ENCODE assay signal across 30 cellular contexts in genomic region chr17:7798839-7799238, GRCh38. TPM values are rescaled to one million over a fixed set of nuclear protein-coding genes. Genes with fewer than 3 reads are reported as not detected.
A peak's percentile ranks its signal among the peaks of the same experiment; 100 is the strongest.
DNase-seq lines count a peak whose midpoint lies in the region; ATAC-seq, FAIRE-seq and TF ChIP-seq lines count a peak whose summit lies in the region.
"Had no signal": no experiment of that assay in that cellular context is flagged by ENCODE, and none has a peak within 500 bp of the region (broad histone marks: within the 10 kb centered on the region; RNA-seq: fewer than 3 reads in every experiment).

No MANE protein-coding gene starts in this region.

- FAIRE-seq in kidney (lab: Jason Lieb, UNC) = no peak
- FAIRE-seq: A549, GM12878, GM12892, GM18507 had no signal

- H2AFZ ChIP-seq in neuronal stem cell (ENCODE audit: low read length) = no peak overlapping the region

- H3K4me3 ChIP-seq in kidney (ENCODE audit: low read length in 2 of 2) = no peak overlapping the region
- H3K4me3 ChIP-seq in neuronal stem cell (ENCODE audit: low read length in 2 of 2) = no peak overlapping the region
- no peak overlapping the region for H3K4me3 ChIP-seq in BE2C (ENCODE audit: low read depth, low read length)
- H3K4me3 ChIP-seq: A549, BLaER1, GM12878 had no signal

- H3K27ac Mint-ChIP-seq in stimulated activated memory B cell treated with anti-CD40 and anti-IgM and Interleukin-4, amounts not matched to agents 10 μg/mL and 1 μg/mL and 100 μg/mL, for 72 hours = no peak overlapping the region
- H3K27ac Mint-ChIP-seq: B cell; CD14-positive monocyte; CD4-positive, alpha-beta memory T cell; CD4-positive, CD25-positive, alpha-beta regulatory T cell; CD8-positive, alpha-beta memory T cell had no signal

- H3K27me3 Mint-ChIP-seq in stimulated activated memory B cell treated with anti-CD40 and anti-IgM and Interleukin-4, amounts not matched to agents 10 μg/mL and 1 μg/mL and 100 μg/mL, for 72 hours = peaks cover 57% of the 10 kb centered on the region

- no peak overlapping the region for H3K18ac ChIP-seq in neuronal stem cell (ENCODE audit: low read length)

- H3K27ac ChIP-seq in kidney (ENCODE audit: low read depth in 2 of 2, low read length in 2 of 2) = no peak overlapping the region
- no peak overlapping the region for H3K27ac ChIP-seq in neuronal stem cell (replicated peaks; ENCODE audit: low read length)
- no peak overlapping the region for H3K27ac ChIP-seq in foreskin keratinocyte
- H3K27ac ChIP-seq: A549, BLaER1 had no signal

- intact Hi-C loops in kidney (cut with DNase I) = no loop called here

- no peak overlapping the region for H2AK5ac ChIP-seq in neuronal stem cell (ENCODE audit: low read depth, low read length)

- no peak overlapping the region for H2BK12ac ChIP-seq in neuronal stem cell (ENCODE audit: low read length)

- no peaks in the 10 kb centered on the region for H3K9me3 Mint-ChIP-seq in stimulated activated memory B cell treated with anti-CD40 and anti-IgM and Interleukin-4, amounts not matched to agents 10 μg/mL and 1 μg/mL and 100 μg/mL, for 72 hours
- H3K9me3 Mint-ChIP-seq: CD4-positive, alpha-beta memory T cell had no signal

- no peaks in the 10 kb centered on the region for H3K36me3 Mint-ChIP-seq in stimulated activated memory B cell treated with anti-CD40 and anti-IgM and Interleukin-4, amounts not matched to agents 10 μg/mL and 1 μg/mL and 100 μg/mL, for 72 hours
- H3K36me3 Mint-ChIP-seq: CD14-positive monocyte; CD4-positive, alpha-beta memory T cell; CD4-positive, CD25-positive, alpha-beta regulatory T cell; CD8-positive, alpha-beta memory T cell had no signal

- no peaks in the 10 kb centered on the region for H3K36me3 ChIP-seq in kidney (ENCODE audit: control insufficient read depth in 1 of 2, insufficient read depth in 2 of 2, low read length in 2 of 2)
- H3K36me3 ChIP-seq in neuronal stem cell (replicated peaks in 1 of 2; ENCODE audit: control insufficient read depth in 2 of 2, insufficient read depth in 2 of 2, low read length in 2 of 2) = no peaks in the 10 kb centered on the region
- no peaks in the 10 kb centered on the region for H3K36me3 ChIP-seq in BE2C
- H3K36me3 ChIP-seq: BLaER1 had no signal

- H2BK120ac ChIP-seq in neuronal stem cell (ENCODE audit: low read depth, low read length) = no peak overlapping the region

- no peak overlapping the region for H3K4me2 ChIP-seq in neuronal stem cell (ENCODE audit: insufficient read depth, low read length, poor library complexity, severe bottlenecking)
- H3K4me2 ChIP-seq: A549, BLaER1 had no signal

- DNase-seq in kidney (peak; percentile 45), neuronal stem cell (ENCODE audit: low spot score) (no peak), foreskin keratinocyte (no peak), A172 (ENCODE audit: low spot score) (no peak), ureter (ENCODE audit: low spot score) (no peak), BE2C (no peak)
- DNase-seq: 8988T; AML-193; C1 segment of cervical spinal cord; CD4-positive, alpha-beta memory T cell; CD4-positive, CD25-positive, alpha-beta regulatory T cell; CD8-positive, alpha-beta memory T cell; COR-L47; DMS 273 treated with DMSO at 0.1 percent for 48 hours; DMS153; DMS53; DMS79; DND-41; EL; GDM1 had no signal

- TF ChIP-seq CTCF in kidney (IDR thresholded peaks at IDR 0.05; ENCODE audit: borderline replicate concordance, extremely low read depth, insufficient read depth) = no peak
- TF ChIP-seq CTCF in foreskin keratinocyte (conservative IDR thresholded peaks at IDR 0.05) = no peak
- TF ChIP-seq CTCF in BE2C (IDR thresholded peaks at IDR 0.05; ENCODE audit: low read depth, low read length) = no peak

- no peak overlapping the region for H3K4ac ChIP-seq in neuronal stem cell (ENCODE audit: low read length)

- peak overlapping the region; percentile 1 for H4K8ac ChIP-seq in neuronal stem cell (ENCODE audit: low read depth, low read length)

- no peak overlapping the region for H3K4me3 Mint-ChIP-seq in stimulated activated memory B cell treated with anti-CD40 and anti-IgM and Interleukin-4, amounts not matched to agents 10 μg/mL and 1 μg/mL and 100 μg/mL, for 72 hours
- H3K4me3 Mint-ChIP-seq: B cell; CD14-positive monocyte; CD4-positive, alpha-beta memory T cell; CD4-positive, CD25-positive, alpha-beta regulatory T cell; CD8-positive, alpha-beta memory T cell had no signal

- H2BK15ac ChIP-seq in neuronal stem cell (ENCODE audit: low read length) = no peak overlapping the region

- peaks cover 5% of the 10 kb centered on the region for H3K4me1 Mint-ChIP-seq in stimulated activated memory B cell treated with anti-CD40 and anti-IgM and Interleukin-4, amounts not matched to agents 10 μg/mL and 1 μg/mL and 100 μg/mL, for 72 hours
- H3K4me1 Mint-ChIP-seq: B cell; CD4-positive, CD25-positive, alpha-beta regulatory T cell; CD8-positive, alpha-beta memory T cell had no signal

- no CpG with 5 or more reads among the region's 13 CpGs for WGBS in neuronal stem cell (ENCODE audit: extremely low coverage in 2 of 2, insufficient read length in 2 of 2, insufficient replicate concordance in 1 of 2), 2 donors

- H4K91ac ChIP-seq in neuronal stem cell (ENCODE audit: low read depth, low read length, poor library complexity) = no peak overlapping the region

- ATAC-seq in esophagus mucosa (peak; percentile 48), foreskin keratinocyte (no peak)
- ATAC-seq in stimulated activated memory B cell treated with anti-CD40 and anti-IgM and Interleukin-4, amounts not matched to agents 10 μg/mL and 1 μg/mL and 100 μg/mL, for 72 hours = peak; percentile 27
- ATAC-seq: GM12878 had no signal

- peak overlapping the region; percentile 27 for H3K23ac ChIP-seq in neuronal stem cell (ENCODE audit: low read depth, low read length, poor library complexity)

- H3K9ac ChIP-seq in kidney (ENCODE audit: low read length in 2 of 2) = no peak overlapping the region
- no peak overlapping the region for H3K9ac ChIP-seq in neuronal stem cell (ENCODE audit: low read depth, low read length, poor library complexity)
- H3K9ac ChIP-seq: BLaER1 had no signal

- no peaks in the 10 kb centered on the region for H3K27me3 ChIP-seq in neuronal stem cell (ENCODE audit: control insufficient read depth in 3 of 3, insufficient read depth in 3 of 3, low read depth in 1 of 3, low read length in 3 of 3)
- no peaks in the 10 kb centered on the region for H3K27me3 ChIP-seq in foreskin keratinocyte
- H3K27me3 ChIP-seq in BE2C = no peaks in the 10 kb centered on the region
- H3K27me3 ChIP-seq: BLaER1 had no signal

- no peaks in the 10 kb centered on the region for H3K79me1 ChIP-seq in neuronal stem cell (ENCODE audit: low read depth, low read length)

- no peaks in the 10 kb centered on the region for H3K9me3 ChIP-seq in kidney (ENCODE audit: control insufficient read depth in 1 of 2, low read length in 2 of 2)
- no peaks in the 10 kb centered on the region for H3K9me3 ChIP-seq in neuronal stem cell (replicated peaks in 1 of 2; ENCODE audit: control insufficient read depth in 2 of 2, insufficient read depth in 1 of 2, low read depth in 1 of 2, low read length in 2 of 2)
- H3K9me3 ChIP-seq in BE2C = no peaks in the 10 kb centered on the region
- H3K9me3 ChIP-seq: A549, BLaER1 had no signal

- H3K4me1 ChIP-seq in kidney (ENCODE audit: control insufficient read depth in 1 of 2, insufficient read depth in 1 of 2, low read depth in 1 of 2, low read length in 2 of 2) (no peaks in the 10 kb centered on the region), neuronal stem cell (ENCODE audit: control insufficient read depth in 2 of 2, insufficient read depth in 1 of 2, low read depth in 1 of 2, low read length in 2 of 2) (peaks cover 0 to 7% of the 10 kb centered on the region in 2 donors), foreskin keratinocyte (no peaks in the 10 kb centered on the region), BE2C (no peaks in the 10 kb centered on the region)
- H3K4me1 ChIP-seq: A549, BLaER1 had no signal

- H2BK5ac ChIP-seq in neuronal stem cell (ENCODE audit: low read length) = no peak overlapping the region

- H3K14ac ChIP-seq in neuronal stem cell (ENCODE audit: low read length) = peak overlapping the region; percentile 32

RNA-seq across cellular contexts. Expression of gene KDM6B, which starts 35.2 kb away (rescaled TPM):
- total RNA-seq in esophagus mucosa (16.7 TPM), kidney (32.3 TPM), foreskin keratinocyte (4.5 and 6.4 TPM in 2 replicates), ureter (31.8 TPM)
- polyA plus RNA-seq in kidney (ENCODE audit: insufficient read depth, low read depth, low replicate concordance) (3.9 TPM), foreskin keratinocyte (2.4 and 2.6 TPM in 2 replicates)
- 20.0 TPM for polyA plus RNA-seq in neuronal stem cell (2013, experiment 1 of 2)
- polyA plus RNA-seq in neuronal stem cell (2013, experiment 2 of 2) = 21.1 TPM
- 0.16 and 0.93 TPM in 2 replicates for total RNA-seq in A172 (2014; rRNA removed; shearing (Covaris generic))
- 28.2 TPM for polyA plus RNA-seq in BE2C (2012; ENCODE audit: insufficient read depth, insufficient read length, low read depth)

RNA-seq across cellular contexts. Expression of gene TMEM88, which starts 56.0 kb away (rescaled TPM):
- total RNA-seq in esophagus mucosa (1.7 TPM), kidney (17.6 TPM), foreskin keratinocyte (0.58 and 0.67 TPM in 2 replicates), ureter (9.9 TPM)
- polyA plus RNA-seq in kidney (ENCODE audit: insufficient read depth, low read depth, low replicate concordance) (59.8 TPM), foreskin keratinocyte (0.65 and 1.3 TPM in 2 replicates)
- 132 TPM for polyA plus RNA-seq in neuronal stem cell (2013, experiment 1 of 2)
- 128 TPM for polyA plus RNA-seq in neuronal stem cell (2013, experiment 2 of 2)
- not detected in 2 replicates for total RNA-seq in A172 (2014; rRNA removed; shearing (Covaris generic))
- polyA plus RNA-seq in BE2C (2012; ENCODE audit: insufficient read depth, insufficient read length, low read depth) = 98.8 TPM
- total RNA-seq: G401 had no signal
- polyA plus RNA-seq: CD14-positive monocyte; CD4-positive, alpha-beta memory T cell; CD4-positive, CD25-positive, alpha-beta regulatory T cell; CD8-positive, alpha-beta memory T cell had no signal

RNA-seq across cellular contexts. Expression of gene NAA38, which starts 58.5 kb away (rescaled TPM):
- total RNA-seq in esophagus mucosa (93.3 TPM), kidney (69.6 TPM), foreskin keratinocyte (119 and 136 TPM in 2 replicates), ureter (98.6 TPM)
- polyA plus RNA-seq in kidney (ENCODE audit: insufficient read depth, low read depth, low replicate concordance) (246 TPM), foreskin keratinocyte (143 and 146 TPM in 2 replicates)
- 74.6 TPM for polyA plus RNA-seq in neuronal stem cell (2013, experiment 1 of 2)
- 76.9 TPM for polyA plus RNA-seq in neuronal stem cell (2013, experiment 2 of 2)
- 200 and 243 TPM in 2 replicates for total RNA-seq in A172 (2014; rRNA removed; shearing (Covaris generic))
- polyA plus RNA-seq in BE2C (2012; ENCODE audit: insufficient read depth, insufficient read length, low read depth) = 331 TPM

RNA-seq across cellular contexts. Expression of gene CYB5D1, which starts 59.0 kb away (rescaled TPM):
- total RNA-seq in esophagus mucosa (7.6 TPM), kidney (20.4 TPM), foreskin keratinocyte (8.9 and 10.2 TPM in 2 replicates), ureter (15.7 TPM)
- polyA plus RNA-seq in kidney (ENCODE audit: insufficient read depth, low read depth, low replicate concordance) (14.3 TPM), foreskin keratinocyte (4.8 and 6.6 TPM in 2 replicates)
- 10.9 TPM for polyA plus RNA-seq in neuronal stem cell (2013, experiment 1 of 2)
- 10.9 TPM for polyA plus RNA-seq in neuronal stem cell (2013, experiment 2 of 2)
- 15.7 and 18.4 TPM in 2 replicates for total RNA-seq in A172 (2014; rRNA removed; shearing (Covaris generic))
- 21.6 TPM for polyA plus RNA-seq in BE2C (2012; ENCODE audit: insufficient read depth, insufficient read length, low read depth)
